ENCODE assay signal across 3 cellular contexts in genomic region chr4:167987285-167987684, GRCh38.
"Had no signal": no experiment of that assay in that cellular context is flagged by ENCODE, and none has a peak within 500 bp of the region (broad histone marks: within the 10 kb centered on the region; RNA-seq: fewer than 3 reads in every experiment).

No MANE protein-coding gene starts in this region.

- ATAC-seq: GM12878 had no signal

- H3K4me3 ChIP-seq: GM12878 had no signal

- DNase-seq: GDM1, GF-D8 had no signal
